ENCODE assay signal across 8 cellular contexts in genomic region chr1:8396912-8397406, GRCh38.
A peak's percentile ranks its signal among the peaks of the same experiment; 100 is the strongest.
DNase-seq lines count a peak whose midpoint lies in the region; ATAC-seq and TF ChIP-seq lines count a peak whose summit lies in the region.

No MANE protein-coding gene starts in this region.

- no peak for TF ChIP-seq CTCF in HCT116 (IDR thresholded peaks at IDR 0.05 in 2 of 3, conservative IDR thresholded peaks at IDR 0.05 in 1 of 3; ENCODE audit: borderline replicate concordance in 1 of 3, insufficient read depth in 1 of 3, low read depth in 2 of 3, low read length in 2 of 3)

- CTCF ChIA-PET in HCT116 (lab: Charles Lee): no interaction called here

- H3K27me3 ChIP-seq in HCT116 (ENCODE audit: insufficient read depth, low read length): no peaks in the 10 kb centered on the region

- H3K9me3 ChIP-seq in HCT116 (ENCODE audit: control insufficient read depth in 1 of 2, insufficient read depth in 1 of 2, low read depth in 1 of 2, low read length in 2 of 2): no peaks in the 10 kb centered on the region

- TF ChIP-seq POLR2A in HCT116 (IDR thresholded peaks at IDR 0.05; ENCODE audit: borderline replicate concordance, extremely low read depth, insufficient read depth, insufficient read length): no peak

- H2AFZ ChIP-seq in HCT116 (ENCODE audit: low read depth, low read length, poor library complexity, severe bottlenecking): no peak overlapping the region

- no peaks in the 10 kb centered on the region for H4K20me1 ChIP-seq in HCT116 (ENCODE audit: insufficient read depth)

- POLR2A ChIA-PET in HCT116 (lab: Charles Lee): no interaction called here

- no peak overlapping the region for H3K4me2 ChIP-seq in HCT116 (ENCODE audit: low read length)

- TF ChIP-seq RAD21 in HCT116 (IDR thresholded peaks at IDR 0.05; ENCODE audit: low read depth): no peak

- no TSS peak for BruUV-seq in HCT116 (replicated peaks; lab: Mats Ljungman, UMichigan)

- no peaks in the 10 kb centered on the region for H3K9me2 ChIP-seq in HCT116 (ENCODE audit: insufficient read depth)

- H3K4me3 ChIP-seq in HCT116 (replicated peaks in 1 of 2; ENCODE audit: low read depth in 1 of 2, low read length in 2 of 2): no peak overlapping the region

- peak; percentile 53 for ATAC-seq in HCT116
- peak; percentile 90 for ATAC-seq in SK-N-SH treated with all-trans-retinoic acid at 6 μM for 48 hours
- ATAC-seq in GM21367 (IDR thresholded peaks at IDR 0.05; ENCODE audit: unreplicated experiment): no peak

- H3K36me3 ChIP-seq in HCT116 (ENCODE audit: control insufficient read depth in 1 of 2, insufficient read depth in 2 of 2, low read length in 2 of 2): no peaks in the 10 kb centered on the region

- DNase-seq in Daoy (ENCODE audit: low read depth): peak; percentile 97
- no peak for DNase-seq in HCT116 (ENCODE audit: low read depth, low spot score)
- DNase-seq in epithelial cell of prostate (ENCODE audit: low read depth, low spot score): peak; percentile 98
- DNase-seq in non-pigmented ciliary epithelial cell (ENCODE audit: low read depth): peak; percentile 98
- DNase-seq in NCI-H2029 treated with DMSO at 0.1 percent for 48 hours (lab: John Stamatoyannopoulos, UW): no peak
- DNase-seq in SIG-M5 (lab: John Stamatoyannopoulos, UW): no peak

- RAD21 ChIA-PET in HCT116 (lab: Charles Lee; ENCODE audit: low non-redundant PET in 1 of 2, low total read pairs in 2 of 2, uncharacterized antibody in 2 of 2, unreplicated experiment in 2 of 2): no interaction called here

- H3K79me2 ChIP-seq in HCT116 (ENCODE audit: insufficient read depth, low read length): peaks cover 4% of the 10 kb centered on the region

- H3K27ac ChIP-seq in HCT116 (ENCODE audit: low read depth, low read length) (no peak overlapping the region), epithelial cell of prostate (peak overlapping the region; percentile 90)

- H3K9ac ChIP-seq in HCT116 (ENCODE audit: low read length): no peak overlapping the region

- intact Hi-C loops in HCT116 (cut with micrococcal nuclease): no loop called here

- H3K4me1 ChIP-seq in HCT116 (ENCODE audit: control insufficient read depth in 1 of 2, insufficient read depth in 2 of 2, low read length in 2 of 2): peaks cover 3 to 23% of the 10 kb centered on the region in 2 experiments; a peak in 2 of 4 replicates

TF ChIP-seq in HCT116, 20 proteins besides CTCF, POLR2A, EP300 and RAD21:
- TF ChIP-seq REST (IDR thresholded peaks at IDR 0.05; ENCODE audit: low read depth) (no peak), SP1 (IDR thresholded peaks at IDR 0.05; ENCODE audit: low read depth) (no peak), FOSL1 (IDR thresholded peaks at IDR 0.05; ENCODE audit: low read depth) (no peak), TCF7L2 (IDR thresholded peaks at IDR 0.05; ENCODE audit: borderline replicate concordance, extremely low read depth, insufficient read depth, insufficient read length) (no peak), ZNF274 (IDR thresholded peaks at IDR 0.05; ENCODE audit: low read depth, low read length) (no peak), EGR1 (IDR thresholded peaks at IDR 0.05; ENCODE audit: low read depth) (no peak), POLR2AphosphoS5 (IDR thresholded peaks at IDR 0.05; ENCODE audit: low read depth, low read length) (no peak), CEBPB (IDR thresholded peaks at IDR 0.05; ENCODE audit: low read depth) (no peak), MAX (IDR thresholded peaks at IDR 0.05) (no peak), EZH2phosphoT487 (IDR thresholded peaks at IDR 0.05; ENCODE audit: borderline replicate concordance) (no peak), SIN3A (IDR thresholded peaks at IDR 0.05; ENCODE audit: low read depth) (no peak), ATF3 (IDR thresholded peaks at IDR 0.05) (no peak), ELF1 (IDR thresholded peaks at IDR 0.05; ENCODE audit: borderline replicate concordance, low read depth) (no peak), ZFX (IDR thresholded peaks at IDR 0.05) (no peak)

TF ChIP-seq in SK-N-SH treated with all-trans-retinoic acid at 6 μM for 48 hours, 23 proteins besides CTCF, POLR2A, EP300 and RAD21:
- TF ChIP-seq PATZ1 (CRISPR knock-in tag; IDR thresholded peaks at IDR 0.05; ENCODE audit: borderline replicate concordance): no peak
- 0 out of 2 replicates have a peak, but pooled peaks have one; percentile 10 for TF ChIP-seq TCF4 (CRISPR knock-in tag; IDR thresholded peaks at IDR 0.05; ENCODE audit: borderline replicate concordance)

Comparison
In these comparisons a context has a peak if more than half of its experiments do, and no peak if none do; other contexts are left out.
1. DNase-seq: peak in Daoy (single experiment), epithelial cell of prostate (single experiment) and non-pigmented ciliary epithelial cell (single experiment); none in HCT116 (single experiment), NCI-H2029 treated with DMSO at 0.1 percent for 48 hours (single experiment) and SIG-M5 (single experiment).